Comparison of ENCODE assay signal across 10 cellular contexts in the genomic region with DNA sequence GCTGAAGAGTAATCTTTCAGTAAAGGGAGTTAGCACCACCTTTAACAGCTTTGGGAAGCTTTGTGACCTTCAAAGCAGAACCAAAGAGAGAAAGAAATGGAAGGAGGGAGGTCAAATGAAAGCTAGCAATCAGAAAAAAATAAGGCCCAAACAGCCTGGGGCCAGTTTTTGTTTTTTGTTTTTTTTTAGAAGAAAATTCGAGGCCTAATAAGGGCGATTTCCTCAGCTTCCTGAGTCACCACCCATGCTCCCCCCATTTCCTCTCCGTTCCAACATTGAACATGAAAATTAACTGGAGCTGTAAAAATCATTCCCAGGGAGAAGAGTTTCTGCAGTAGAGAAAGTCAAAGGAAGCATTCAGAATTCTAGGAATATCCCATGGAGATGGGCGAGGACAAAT.
DNase-seq lines count a peak whose midpoint lies in the region; ATAC-seq and TF ChIP-seq lines count a peak whose summit lies in the region.
"Had no signal": no experiment of that assay in that cellular context is flagged by ENCODE, and none has a peak within 500 bp of the region (broad histone marks: within the 10 kb centered on the region; RNA-seq: fewer than 3 reads in every experiment).

No MANE protein-coding gene starts in this region.

- DNase-seq in T-helper 1 cell, result no peak
- no peak for DNase-seq in WTC11 (ENCODE audit: low spot score)
- DNase-seq in Right ventricle myocardium superior, result no peak
- no peak for DNase-seq in suprapubic skin (ENCODE audit: low spot score in 2 of 2)
- DNase-seq in GM19240 (ENCODE audit: insufficient read length, low spot score), result no peak
- DNase-seq in substantia nigra (lab: John Stamatoyannopoulos, UW), result no peak
- DNase-seq: WERI-Rb-1 had no signal

- H3K27me3 ChIP-seq in suprapubic skin, result no peaks in the 10 kb centered on the region

- intact Hi-C loops in Right ventricle myocardium superior (cut with DNase I), result no loop called here

- TF ChIP-seq POLR2A in suprapubic skin (IDR thresholded peaks at IDR 0.05), result no peak

- ATAC-seq in WTC11, result no peak
- ATAC-seq in Right ventricle myocardium superior (ENCODE audit: poor library complexity), result peak; percentile 46
- ATAC-seq in HG03108 (IDR thresholded peaks at IDR 0.05; ENCODE audit: unreplicated experiment), result no peak
- ATAC-seq: esophagus mucosa had no signal

- 24% methylated on average over 4 of the region's 4 CpGs for WGBS in suprapubic skin

- H3K27me3 Mint-ChIP-seq in T-helper 1 cell treated with Interleukin-12 subunit alpha and Interleukin-12 subunit beta and Interleukin-4 antibody, amounts not matched to agents 30 μg/mL and 1 μg/mL, for 36 hours (ENCODE audit: low read depth), result no peaks in the 10 kb centered on the region
- H3K27me3 Mint-ChIP-seq in WTC11 (ENCODE audit: low read depth), result no peaks in the 10 kb centered on the region

- H3K27ac ChIP-seq in suprapubic skin, result peak overlapping the region; percentile 51
- no peak overlapping the region for H3K27ac ChIP-seq in substantia nigra (ENCODE audit: low read depth, low read length, poor library complexity, severe bottlenecking)
- H3K27ac ChIP-seq: WERI-Rb-1 had no signal

- H3K36me3 Mint-ChIP-seq in T-helper 1 cell treated with Interleukin-12 subunit alpha and Interleukin-12 subunit beta and Interleukin-4 antibody, amounts not matched to agents 30 μg/mL and 1 μg/mL, for 36 hours (ENCODE audit: low read depth), result peaks cover 12% of the 10 kb centered on the region
- no peaks in the 10 kb centered on the region for H3K36me3 Mint-ChIP-seq in WTC11

- H3K4me1 Mint-ChIP-seq in T-helper 1 cell treated with Interleukin-12 subunit alpha and Interleukin-12 subunit beta and Interleukin-4 antibody, amounts not matched to agents 30 μg/mL and 1 μg/mL, for 36 hours (ENCODE audit: low read depth), result peaks cover 56% of the 10 kb centered on the region
- peaks cover 49% of the 10 kb centered on the region for H3K4me1 Mint-ChIP-seq in WTC11

- TF ChIP-seq CTCF in WTC11 (IDR thresholded peaks at IDR 0.05), result no peak
- no peak for TF ChIP-seq CTCF in suprapubic skin (IDR thresholded peaks at IDR 0.05)

- TF ChIP-seq EP300 in suprapubic skin (IDR thresholded peaks at IDR 0.05), result no peak

- peak overlapping the region; percentile 36 for H3K4me3 Mint-ChIP-seq in T-helper 1 cell treated with Interleukin-12 subunit alpha and Interleukin-12 subunit beta and Interleukin-4 antibody, amounts not matched to agents 30 μg/mL and 1 μg/mL, for 36 hours
- no peak overlapping the region for H3K4me3 Mint-ChIP-seq in WTC11

- H3K4me1 ChIP-seq in suprapubic skin, result peaks cover 9% of the 10 kb centered on the region

- no peaks in the 10 kb centered on the region for H3K9me3 Mint-ChIP-seq in T-helper 1 cell treated with Interleukin-12 subunit alpha and Interleukin-12 subunit beta and Interleukin-4 antibody, amounts not matched to agents 30 μg/mL and 1 μg/mL, for 36 hours
- no peaks in the 10 kb centered on the region for H3K9me3 Mint-ChIP-seq in WTC11

- peak overlapping the region; percentile 82 for H3K27ac Mint-ChIP-seq in T-helper 1 cell treated with Interleukin-12 subunit alpha and Interleukin-12 subunit beta and Interleukin-4 antibody, amounts not matched to agents 30 μg/mL and 1 μg/mL, for 36 hours
- H3K27ac Mint-ChIP-seq in WTC11, result peak overlapping the region; percentile 93

- H3K4me3 ChIP-seq in suprapubic skin, result no peak overlapping the region

- H3K9me3 ChIP-seq in suprapubic skin, result no peaks in the 10 kb centered on the region

- POLR2A ChIA-PET in WTC11 (lab: Charles Lee), result interaction anchor here (0.5 kb wide), 1 partner anchor 115 kb away, joined by 3 read pairs; a partner anchor contains a TSS

- CTCF ChIA-PET in WTC11 (lab: Charles Lee), result no interaction called here

- no peaks in the 10 kb centered on the region for H3K36me3 ChIP-seq in suprapubic skin
- H3K36me3 ChIP-seq: WERI-Rb-1 had no signal

TF ChIP-seq in WTC11, 78 proteins besides CTCF, POLR2A, EP300 and RAD21:
- no peak for TF ChIP-seq TP53 (CRISPR knock-in tag; IDR thresholded peaks at IDR 0.05)
- TF ChIP-seq, protein P1, sequence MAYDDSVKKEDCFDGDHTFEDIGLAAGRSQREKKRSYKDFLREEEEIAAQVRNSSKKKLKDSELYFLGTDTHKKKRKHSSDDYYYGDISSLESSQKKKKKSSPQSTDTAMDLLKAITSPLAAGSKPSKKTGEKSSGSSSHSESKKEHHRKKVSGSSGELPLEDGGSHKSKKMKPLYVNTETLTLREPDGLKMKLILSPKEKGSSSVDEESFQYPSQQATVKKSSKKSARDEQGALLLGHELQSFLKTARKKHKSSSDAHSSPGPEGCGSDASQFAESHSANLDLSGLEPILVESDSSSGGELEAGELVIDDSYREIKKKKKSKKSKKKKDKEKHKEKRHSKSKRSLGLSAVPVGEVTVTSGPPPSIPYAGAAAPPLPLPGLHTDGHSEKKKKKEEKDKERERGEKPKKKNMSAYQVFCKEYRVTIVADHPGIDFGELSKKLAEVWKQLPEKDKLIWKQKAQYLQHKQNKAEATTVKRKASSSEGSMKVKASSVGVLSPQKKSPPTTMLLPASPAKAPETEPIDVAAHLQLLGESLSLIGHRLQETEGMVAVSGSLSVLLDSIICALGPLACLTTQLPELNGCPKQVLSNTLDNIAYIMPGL (CRISPR knock-in tag; IDR thresholded peaks at IDR 0.05), result no peak
- TF ChIP-seq NR1H2 (CRISPR knock-in tag; IDR thresholded peaks at IDR 0.05), result no peak
- TF ChIP-seq NFATC4 (CRISPR knock-in tag; IDR thresholded peaks at IDR 0.05), result no peak
- no peak for TF ChIP-seq NR2C2 (CRISPR knock-in tag; IDR thresholded peaks at IDR 0.05)
- TF ChIP-seq ZNF396 (CRISPR knock-in tag; IDR thresholded peaks at IDR 0.05; ENCODE audit: borderline replicate concordance), result no peak
- TF ChIP-seq ATF1 (CRISPR knock-in tag; IDR thresholded peaks at IDR 0.05), result no peak
- TF ChIP-seq ZNF263 (CRISPR knock-in tag; IDR thresholded peaks at IDR 0.05; ENCODE audit: low read depth), result no peak
- TF ChIP-seq, protein P2, sequence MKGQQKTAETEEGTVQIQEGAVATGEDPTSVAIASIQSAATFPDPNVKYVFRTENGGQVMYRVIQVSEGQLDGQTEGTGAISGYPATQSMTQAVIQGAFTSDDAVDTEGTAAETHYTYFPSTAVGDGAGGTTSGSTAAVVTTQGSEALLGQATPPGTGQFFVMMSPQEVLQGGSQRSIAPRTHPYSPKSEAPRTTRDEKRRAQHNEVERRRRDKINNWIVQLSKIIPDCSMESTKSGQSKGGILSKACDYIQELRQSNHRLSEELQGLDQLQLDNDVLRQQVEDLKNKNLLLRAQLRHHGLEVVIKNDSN (CRISPR knock-in tag; IDR thresholded peaks at IDR 0.05), result no peak
- TF ChIP-seq RORB (CRISPR knock-in tag; IDR thresholded peaks at IDR 0.05), result no peak
- TF ChIP-seq ZNF121 (CRISPR knock-in tag; IDR thresholded peaks at IDR 0.05), result no peak
- TF ChIP-seq SOX15 (CRISPR knock-in tag; IDR thresholded peaks at IDR 0.05), result no peak
TF ChIP-seq in WTC11: peak in this region for 0.
